9 cellular contexts compared by ENCODE assay signal in the genomic region with DNA sequence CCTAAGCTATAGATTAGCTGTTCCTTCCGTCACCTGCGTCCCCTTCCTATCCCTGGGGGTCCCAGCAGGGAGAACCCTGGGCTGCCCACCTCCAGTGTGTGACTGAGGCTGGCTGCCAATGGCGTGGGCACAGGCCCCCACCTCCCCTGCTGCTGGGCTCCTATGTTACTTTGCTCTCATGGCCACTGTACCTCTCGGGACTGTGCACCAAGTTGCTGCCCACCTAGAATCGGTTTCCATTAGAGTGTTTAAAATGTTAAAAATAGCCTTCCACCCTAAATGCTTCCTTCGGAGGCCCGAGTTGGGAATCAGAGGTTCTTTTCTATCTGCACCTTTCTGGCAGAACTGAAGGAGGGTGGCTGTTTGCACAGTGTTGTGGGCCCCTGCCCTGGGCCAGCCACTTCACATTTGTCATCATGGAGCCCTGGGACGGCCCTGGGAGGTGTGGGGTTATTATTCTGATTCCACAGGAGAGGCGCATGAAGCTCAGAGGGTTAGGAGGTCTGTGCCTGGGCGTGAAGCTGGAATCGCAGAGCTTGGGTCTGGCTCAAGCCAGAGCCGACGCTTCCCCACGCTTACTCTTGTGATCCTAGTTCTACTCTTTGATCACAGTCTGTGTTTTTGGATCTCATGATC. TPM values are rescaled to one million over a fixed set of nuclear protein-coding genes. Genes with fewer than 3 reads are reported as not detected.
DNase-seq lines count a peak whose midpoint lies in the region; ATAC-seq and TF ChIP-seq lines count a peak whose summit lies in the region.
"Had no signal": no experiment of that assay in that cellular context is flagged by ENCODE, and none has a peak within 500 bp of the region (broad histone marks: within the 10 kb centered on the region; RNA-seq: fewer than 3 reads in every experiment).

No MANE protein-coding gene starts in this region.

- no peak for DNase-seq in Peyer's patch
- no peak for DNase-seq in effector memory CD4-positive, alpha-beta T cell
- no peak for DNase-seq in neuronal stem cell (ENCODE audit: low spot score)
- DNase-seq in hepatic stellate cell (ENCODE audit: low spot score): no peak
- DNase-seq in NCI-H2029 treated with DMSO at 0.1 percent for 48 hours (lab: John Stamatoyannopoulos, UW): no peak
- no peak for DNase-seq in NCI-H510A (lab: John Stamatoyannopoulos, UW)
- DNase-seq: RPMI8226 had no signal

- no peak for TF ChIP-seq CTCF in Peyer's patch (IDR thresholded peaks at IDR 0.05)

- H3K27ac ChIP-seq in BLaER1 (peak overlapping the region; percentile 93), Peyer's patch (peak overlapping the region; percentile 63 to 80 (median 72)), neuronal stem cell (replicated peaks; ENCODE audit: low read length) (no peak overlapping the region)
- H3K27ac ChIP-seq in effector memory CD4-positive, alpha-beta T cell (ENCODE audit: insufficient read depth, low read length, poor library complexity, severe bottlenecking): peak overlapping the region; percentile 89

- WGBS in neuronal stem cell (ENCODE audit: extremely low coverage in 2 of 2, insufficient read length in 2 of 2, insufficient replicate concordance in 1 of 2), 2 donors: no CpG with 5 or more reads among the region's 14 CpGs

- H3K14ac ChIP-seq in neuronal stem cell (ENCODE audit: low read length): no peak overlapping the region

- no peak overlapping the region for H2BK15ac ChIP-seq in neuronal stem cell (ENCODE audit: low read length)

- H4K20me1 ChIP-seq in BLaER1: no peaks in the 10 kb centered on the region

- no peak overlapping the region for H2BK120ac ChIP-seq in neuronal stem cell (ENCODE audit: low read depth, low read length)

- no peaks in the 10 kb centered on the region for H3K27me3 ChIP-seq in BLaER1
- H3K27me3 ChIP-seq in Peyer's patch: no peaks in the 10 kb centered on the region
- no peaks in the 10 kb centered on the region for H3K27me3 ChIP-seq in effector memory CD4-positive, alpha-beta T cell (replicated peaks; ENCODE audit: control insufficient read depth, insufficient read depth, low read length, poor library complexity, severe bottlenecking)
- no peaks in the 10 kb centered on the region for H3K27me3 ChIP-seq in neuronal stem cell (ENCODE audit: control insufficient read depth in 3 of 3, insufficient read depth in 3 of 3, low read depth in 1 of 3, low read length in 3 of 3)

- H3K4me2 ChIP-seq in BLaER1 (peak overlapping the region; percentile 92), neuronal stem cell (ENCODE audit: insufficient read depth, low read length, poor library complexity, severe bottlenecking) (no peak overlapping the region)

- H3K4me3 ChIP-seq in BLaER1 (peak overlapping the region; percentile 28), Peyer's patch (no peak overlapping the region), neuronal stem cell (ENCODE audit: low read length in 2 of 2) (no peak overlapping the region)
- H3K4me3 ChIP-seq in effector memory CD4-positive, alpha-beta T cell (ENCODE audit: insufficient read depth, low read depth, low read length, poor library complexity, severe bottlenecking): peak overlapping the region; percentile 18

- H3K18ac ChIP-seq in neuronal stem cell (ENCODE audit: low read length): peak overlapping the region; percentile 52

- H2AFZ ChIP-seq in neuronal stem cell (ENCODE audit: low read length): peak overlapping the region; percentile 7

- no peak overlapping the region for H2BK12ac ChIP-seq in neuronal stem cell (ENCODE audit: low read length)

- H3K9me3 ChIP-seq in BLaER1 (no peaks in the 10 kb centered on the region), Peyer's patch (no peaks in the 10 kb centered on the region), neuronal stem cell (replicated peaks in 1 of 2; ENCODE audit: control insufficient read depth in 2 of 2, insufficient read depth in 1 of 2, low read depth in 1 of 2, low read length in 2 of 2) (no peaks in the 10 kb centered on the region)
- no peaks in the 10 kb centered on the region for H3K9me3 ChIP-seq in effector memory CD4-positive, alpha-beta T cell (ENCODE audit: control insufficient read depth, low read length)

- H4K8ac ChIP-seq in neuronal stem cell (ENCODE audit: low read depth, low read length): no peak overlapping the region

- H2AK5ac ChIP-seq in neuronal stem cell (ENCODE audit: low read depth, low read length): peak overlapping the region; percentile 50

- no peak for TF ChIP-seq POLR2A in Peyer's patch (IDR thresholded peaks at IDR 0.05)

- ATAC-seq in HG02623 (IDR thresholded peaks at IDR 0.05; ENCODE audit: unreplicated experiment): no peak

- H3K4me1 ChIP-seq in BLaER1: peaks cover 100% of the 10 kb centered on the region
- H3K4me1 ChIP-seq in Peyer's patch: peaks cover 11 to 63% (median 52%) of the 10 kb centered on the region in 4 donors
- H3K4me1 ChIP-seq in effector memory CD4-positive, alpha-beta T cell (ENCODE audit: control insufficient read depth, insufficient read depth, low read length, poor library complexity, severe bottlenecking): peaks cover 91% of the 10 kb centered on the region
- peaks cover 10 to 18% of the 10 kb centered on the region in 2 donors for H3K4me1 ChIP-seq in neuronal stem cell (ENCODE audit: control insufficient read depth in 2 of 2, insufficient read depth in 1 of 2, low read depth in 1 of 2, low read length in 2 of 2)

- no peaks in the 10 kb centered on the region for H3K36me3 ChIP-seq in BLaER1
- H3K36me3 ChIP-seq in Peyer's patch: no peaks in the 10 kb centered on the region
- no peaks in the 10 kb centered on the region for H3K36me3 ChIP-seq in effector memory CD4-positive, alpha-beta T cell (ENCODE audit: control insufficient read depth, insufficient read depth, low read length)
- no peaks in the 10 kb centered on the region for H3K36me3 ChIP-seq in neuronal stem cell (replicated peaks in 1 of 2; ENCODE audit: control insufficient read depth in 2 of 2, insufficient read depth in 2 of 2, low read length in 2 of 2)

- H3K79me1 ChIP-seq in neuronal stem cell (ENCODE audit: low read depth, low read length): no peaks in the 10 kb centered on the region

- H3K9ac ChIP-seq in BLaER1 (peak overlapping the region; percentile 80), neuronal stem cell (ENCODE audit: low read depth, low read length, poor library complexity) (no peak overlapping the region)

- H3K23ac ChIP-seq in neuronal stem cell (ENCODE audit: low read depth, low read length, poor library complexity): no peak overlapping the region

- peak overlapping the region; percentile 59 for H3K4ac ChIP-seq in neuronal stem cell (ENCODE audit: low read length)

- no peak overlapping the region for H4K91ac ChIP-seq in neuronal stem cell (ENCODE audit: low read depth, low read length, poor library complexity)

- no peak overlapping the region for H2BK5ac ChIP-seq in neuronal stem cell (ENCODE audit: low read length)

RNA-seq across cellular contexts. Expression of a gene that starts 29.1 kb away (rescaled TPM):
- 10 to 100 TPM in 3 of 4 donors, 1 to 10 TPM in 1; 9.1 to 17.3 (median 11.0) TPM for total RNA-seq in Peyer's patch
- polyA plus RNA-seq in neuronal stem cell (2013, experiment 1 of 2): 0.45 TPM
- 0.54 TPM for polyA plus RNA-seq in neuronal stem cell (2013, experiment 2 of 2)

RNA-seq across cellular contexts. Expression of a gene that starts 52.2 kb away (rescaled TPM):
- total RNA-seq in Peyer's patch: 10 to 100 TPM; 44.0 to 62.7 (median 52.6) TPM
- 46.6 TPM for polyA plus RNA-seq in neuronal stem cell (2013, experiment 1 of 2)
- polyA plus RNA-seq in neuronal stem cell (2013, experiment 2 of 2): 47.3 TPM

RNA-seq across cellular contexts. Expression of a gene that starts 54.4 kb away (rescaled TPM):
- 10 to 100 TPM; 30.3 to 52.8 (median 36.9) TPM for total RNA-seq in Peyer's patch
- 10.3 TPM for polyA plus RNA-seq in neuronal stem cell (2013, experiment 1 of 2)
- 10.2 TPM for polyA plus RNA-seq in neuronal stem cell (2013, experiment 2 of 2)

Comparison
In these comparisons a context has a peak if more than half of its experiments do, and no peak if none do; other contexts are left out.
1. H3K4me3 ChIP-seq: peak in BLaER1 (single experiment) and effector memory CD4-positive, alpha-beta T cell (single experiment); none in Peyer's patch (0 of 4) and neuronal stem cell (0 of 2).